In the genomic region with DNA sequence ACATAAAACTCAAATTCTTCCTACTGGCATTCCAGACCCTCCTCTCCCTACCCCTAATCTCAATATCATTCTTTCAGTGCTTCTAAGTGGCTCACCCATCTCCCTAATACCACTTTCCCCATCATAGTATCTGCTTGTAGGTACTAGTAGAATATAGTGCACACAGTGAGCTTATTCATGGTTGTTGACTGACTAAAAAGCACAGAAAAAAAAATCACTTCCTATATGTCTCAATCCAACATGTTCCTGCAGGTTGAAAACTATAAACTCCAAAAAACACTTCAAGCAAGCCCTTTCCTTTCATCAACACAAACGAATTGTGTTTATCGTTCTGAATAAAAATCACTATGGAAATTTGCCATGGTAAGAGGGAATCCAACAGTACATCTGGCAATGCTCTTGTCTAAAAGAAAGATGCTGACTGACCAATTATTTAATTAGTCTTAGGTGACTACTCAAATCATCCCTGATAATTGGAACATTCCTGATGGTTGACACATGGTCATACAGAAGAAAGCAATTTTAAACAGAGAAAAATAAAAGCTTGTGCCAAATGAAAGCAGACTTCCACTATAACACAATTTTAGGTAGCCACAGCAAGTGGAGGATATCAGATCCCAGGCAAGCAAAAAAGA, we compare ENCODE assay signal across 21 cellular contexts.
"Had no signal": no experiment of that assay in that cellular context is flagged by ENCODE, and none has a peak within 500 bp of the region (broad histone marks: within the 10 kb centered on the region; RNA-seq: fewer than 3 reads in every experiment).

No MANE protein-coding gene starts in this region.

- H3K9me3 Mint-ChIP-seq: activated naive CD4-positive, alpha-beta T cell treated with anti-CD3 and anti-CD28 coated beads for 36 hours; activated T-cell treated with anti-CD3 and anti-CD28 coated beads, Interleukin-2, amount 50 U/mL, for 4 hours; dendritic cell treated with granulocyte-macrophage colony-stimulating factor and Interleukin-4, amounts not matched to agents 40 ng/mL and 50 ng/mL, for 4 days; nephron progenitor cell; T-helper 1 cell treated with Interleukin-12 subunit alpha and Interleukin-12 subunit beta and Interleukin-4 antibody, amounts not matched to agents 30 μg/mL and 1 μg/mL, for 36 hours had no signal

- H3K27me3 ChIP-seq: tibial nerve, vagina had no signal

- H3K27ac Mint-ChIP-seq: activated naive CD4-positive, alpha-beta T cell treated with anti-CD3 and anti-CD28 coated beads for 36 hours; dendritic cell treated with granulocyte-macrophage colony-stimulating factor and Interleukin-4, amounts not matched to agents 40 ng/mL and 50 ng/mL, for 4 days; nephron progenitor cell; T-helper 1 cell treated with Interleukin-12 subunit alpha and Interleukin-12 subunit beta and Interleukin-4 antibody, amounts not matched to agents 30 μg/mL and 1 μg/mL, for 36 hours had no signal

- ATAC-seq: activated T-cell treated with anti-CD3 and anti-CD28 coated beads, Interleukin-2, amount 50 U/mL, for 4 hours had no signal

- H3K4me3 ChIP-seq: lung, tibial nerve, vagina had no signal

- DNase-seq: activated CD4-positive, alpha-beta T cell treated with anti-CD3 and anti-CD28 coated beads, Interleukin-2, amount 50 U/mL, for 1 hour; activated CD4-positive, CD25-positive, alpha-beta regulatory T cell treated with anti-CD3 and anti-CD28 coated beads, Interleukin-2, amount 50 U/mL, for 72 hours; activated CD8-positive, alpha-beta memory T cell treated with anti-CD3 and anti-CD28 coated beads, Interleukin-2, amount 50 U/mL, for 4 hours; activated naive CD4-positive, alpha-beta T cell treated with anti-CD3 and anti-CD28 coated beads for 36 hours; activated T-cell treated with anti-CD3 and anti-CD28 coated beads, Interleukin-2, amount 50 U/mL, for 4 hours; anterior cingulate cortex; cerebellar nuclear complex; effector CD8-positive, alpha-beta T cell; hypothalamus; islet precursor cell; midbrain; nephron progenitor cell; occipital lobe; posterior cingulate gyrus; stimulated activated CD8-positive, alpha-beta memory T cell treated with anti-CD3 and anti-CD28 coated beads, Interleukin-4, amount 100 ng/mL, for 48 hours; stimulated activated naive CD4-positive, alpha-beta T cell had no signal

- H3K9me3 ChIP-seq: tibial nerve, vagina had no signal

- H3K36me3 ChIP-seq: tibial nerve, vagina had no signal

- H3K4me3 Mint-ChIP-seq: activated naive CD4-positive, alpha-beta T cell treated with anti-CD3 and anti-CD28 coated beads for 36 hours; activated T-cell treated with anti-CD3 and anti-CD28 coated beads, Interleukin-2, amount 50 U/mL, for 4 hours; dendritic cell treated with granulocyte-macrophage colony-stimulating factor and Interleukin-4, amounts not matched to agents 40 ng/mL and 50 ng/mL, for 4 days; nephron progenitor cell; T-helper 1 cell treated with Interleukin-12 subunit alpha and Interleukin-12 subunit beta and Interleukin-4 antibody, amounts not matched to agents 30 μg/mL and 1 μg/mL, for 36 hours had no signal

- H3K27ac ChIP-seq: tibial nerve, vagina had no signal
